ENCODE assay signal across 9 cellular contexts in the genomic region with DNA sequence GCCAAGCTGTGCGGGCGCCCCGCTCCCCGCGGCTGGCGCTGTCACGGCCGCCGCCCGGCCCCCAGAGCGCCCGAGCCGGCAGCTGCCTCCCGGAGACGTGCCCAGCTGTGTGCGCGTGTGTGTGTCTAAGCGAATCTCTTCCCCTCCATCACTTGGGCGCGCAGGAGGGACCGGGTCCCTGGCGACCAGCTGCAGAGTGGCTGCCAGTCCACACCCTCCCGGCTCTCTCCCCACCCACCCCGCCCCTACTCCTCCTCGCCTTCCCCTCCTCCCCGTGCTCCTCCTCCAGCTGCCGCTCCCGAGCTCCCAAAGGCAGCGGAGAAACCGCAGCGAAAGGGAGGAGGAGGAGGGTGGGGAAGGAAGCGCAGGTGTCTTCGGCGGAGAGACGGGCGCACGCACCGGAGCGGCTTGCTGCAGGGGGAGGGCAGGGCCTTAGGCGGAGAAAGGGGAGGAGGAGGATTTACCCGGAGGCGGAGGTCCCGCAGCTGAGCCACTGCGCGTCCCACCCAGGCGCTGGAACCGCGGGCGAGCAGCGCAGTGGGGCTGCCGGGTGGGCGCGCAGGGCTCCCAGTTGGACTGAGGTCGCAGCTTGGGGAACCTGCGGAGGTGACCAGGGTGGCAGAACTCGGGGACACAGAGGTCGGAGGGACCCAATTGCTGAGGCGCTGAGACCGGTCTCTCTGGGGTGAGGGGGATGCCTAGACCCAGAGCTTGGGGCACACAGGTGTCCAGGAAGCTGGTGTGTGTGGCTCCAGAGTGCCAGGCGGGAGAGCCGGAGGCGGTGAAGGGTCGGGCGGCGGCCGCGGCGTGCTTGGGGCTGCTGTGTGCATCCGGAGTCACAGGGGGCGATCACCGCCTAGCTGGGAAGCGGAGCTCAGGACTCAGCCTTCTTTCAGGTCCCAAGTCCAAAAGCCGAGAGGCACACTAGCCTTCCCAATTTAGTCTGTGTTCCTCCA. TPM values are rescaled to one million over a fixed set of nuclear protein-coding genes. Genes with fewer than 3 reads are reported as not detected.
DNase-seq lines count a peak whose midpoint lies in the region; ATAC-seq lines count a peak whose summit lies in the region.
"Had no signal": no experiment of that assay in that cellular context is flagged by ENCODE, and none has a peak within 500 bp of the region (broad histone marks: within the 10 kb centered on the region; RNA-seq: fewer than 3 reads in every experiment).

HS3ST5 (minus strand) TSS at position 198 of the 956 bp plus-strand sequence. CDS start 280,178 bp downstream, outside the sequence.

- intact Hi-C loops in left ventricle myocardium superior (cut with micrococcal nuclease), result no loop called here
- intact Hi-C loops in posterior vena cava (cut with DNase I), result no loop called here

- H3K4me1 Mint-ChIP-seq in activated T-cell treated with anti-CD3 and anti-CD28 coated beads, Interleukin-2, amount 50 U/mL, for 4 hours (ENCODE audit: low read depth), result peaks cover 3% of the 10 kb centered on the region
- H3K4me1 Mint-ChIP-seq in activated naive CD8-positive, alpha-beta T cell treated with anti-CD3 and anti-CD28 coated beads, Interleukin-2, amount 50 U/mL, for 24 hours, result no peaks in the 10 kb centered on the region

- H3K27ac Mint-ChIP-seq in activated naive CD8-positive, alpha-beta T cell treated with anti-CD3 and anti-CD28 coated beads, Interleukin-2, amount 50 U/mL, for 24 hours, result no peak within 1 kb of the TSS

- no peaks in the 10 kb centered on the region for H3K36me3 Mint-ChIP-seq in activated T-cell treated with anti-CD3 and anti-CD28 coated beads, Interleukin-2, amount 50 U/mL, for 4 hours (ENCODE audit: insufficient read depth)
- no peaks in the 10 kb centered on the region for H3K36me3 Mint-ChIP-seq in activated naive CD8-positive, alpha-beta T cell treated with anti-CD3 and anti-CD28 coated beads, Interleukin-2, amount 50 U/mL, for 24 hours (ENCODE audit: low read depth)

- peak in 1 of 2 donors; percentile 44 for ATAC-seq in activated T-cell treated with anti-CD3 and anti-CD28 coated beads, Interleukin-2, amount 50 U/mL, for 4 hours
- ATAC-seq in activated naive CD8-positive, alpha-beta T cell treated with anti-CD3 and anti-CD28 coated beads, Interleukin-2, amount 50 U/mL, for 24 hours, result peak; percentile 49
- ATAC-seq in left ventricle myocardium superior, result peak; percentile 90
- ATAC-seq in GM18909 (IDR thresholded peaks at IDR 0.05; ENCODE audit: poor library complexity, unreplicated experiment), result no peak
- ATAC-seq in GM19324 (IDR thresholded peaks at IDR 0.05; ENCODE audit: low FRiP score, unreplicated experiment), result no peak

- H3K4me3 Mint-ChIP-seq in activated T-cell treated with anti-CD3 and anti-CD28 coated beads, Interleukin-2, amount 50 U/mL, for 4 hours, result peak within 1 kb of the TSS; percentile 12
- no peak within 1 kb of the TSS for H3K4me3 Mint-ChIP-seq in activated naive CD8-positive, alpha-beta T cell treated with anti-CD3 and anti-CD28 coated beads, Interleukin-2, amount 50 U/mL, for 24 hours

- peaks cover 38% of the 10 kb centered on the region for H3K27me3 Mint-ChIP-seq in activated T-cell treated with anti-CD3 and anti-CD28 coated beads, Interleukin-2, amount 50 U/mL, for 4 hours (ENCODE audit: low read depth)
- H3K27me3 Mint-ChIP-seq in activated naive CD8-positive, alpha-beta T cell treated with anti-CD3 and anti-CD28 coated beads, Interleukin-2, amount 50 U/mL, for 24 hours, result peaks cover 38% of the 10 kb centered on the region

- H3K9me3 Mint-ChIP-seq in activated T-cell treated with anti-CD3 and anti-CD28 coated beads, Interleukin-2, amount 50 U/mL, for 4 hours, result no peaks in the 10 kb centered on the region
- H3K9me3 Mint-ChIP-seq in activated naive CD8-positive, alpha-beta T cell treated with anti-CD3 and anti-CD28 coated beads, Interleukin-2, amount 50 U/mL, for 24 hours, result no peaks in the 10 kb centered on the region

- no peak for DNase-seq in activated T-cell treated with anti-CD3 and anti-CD28 coated beads, Interleukin-2, amount 50 U/mL, for 4 hours
- DNase-seq in activated T-cell treated with anti-CD3 and anti-CD28 coated beads, Interleukin-2, amount 50 U/mL, for 1 hour, result no peak
- DNase-seq in NCI-H1694 (lab: John Stamatoyannopoulos, UW) (peak; percentile 36), left ventricle myocardium superior (peak; percentile 47), posterior vena cava (ENCODE audit: low spot score) (peak; percentile 81)
- no peak for DNase-seq in activated naive CD8-positive, alpha-beta T cell treated with anti-CD3 and anti-CD28 coated beads, Interleukin-2, amount 50 U/mL, for 24 hours

RNA-seq across cellular contexts. Expression of gene HS3ST5, which starts in this region (rescaled TPM):
- total RNA-seq in activated T-cell treated with anti-CD3 and anti-CD28 coated beads, Interleukin-2, amount 50 U/mL, for 4 hours, result not detected
- total RNA-seq in left ventricle myocardium superior (not detected), posterior vena cava (not detected)
- total RNA-seq: mononuclear cell had no signal

Comparison
In these comparisons a context has a peak if more than half of its experiments do, and no peak if none do; other contexts are left out.
1. Peak in DNase-seq and ATAC-seq in left ventricle myocardium superior; RNA of the gene not detected or under 1 TPM.
2. Peak in DNase-seq in posterior vena cava; RNA of the gene not detected or under 1 TPM.